In the genomic region with DNA sequence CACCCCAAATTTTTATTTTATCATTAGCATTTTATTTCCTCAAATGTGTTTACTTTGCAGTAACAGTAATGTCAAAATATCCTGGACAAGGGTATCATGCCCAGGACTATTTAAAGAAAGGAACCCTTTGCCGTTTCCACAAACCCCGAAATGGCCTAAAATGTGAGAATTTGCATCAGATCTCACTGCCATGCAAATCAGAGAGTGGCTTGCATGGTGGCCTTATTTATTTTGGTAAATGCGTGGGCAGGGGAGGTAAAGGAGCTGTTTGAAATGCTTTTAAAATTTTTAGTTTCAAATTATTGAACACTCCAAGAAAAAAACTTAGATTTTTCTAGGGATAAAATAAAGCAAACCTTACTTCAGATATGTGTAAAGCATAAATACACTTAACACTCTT, we compare ENCODE assay signal across 29 cellular contexts. TPM values are rescaled to one million over a fixed set of nuclear protein-coding genes. Genes with fewer than 3 reads are reported as not detected.
DNase-seq lines count a peak whose midpoint lies in the region; ATAC-seq and TF ChIP-seq lines count a peak whose summit lies in the region.
"Had no signal": no experiment of that assay in that cellular context is flagged by ENCODE, and none has a peak within 500 bp of the region (broad histone marks: within the 10 kb centered on the region; RNA-seq: fewer than 3 reads in every experiment).

No MANE protein-coding gene starts in this region.

- no peaks in the 10 kb centered on the region for H3K36me3 ChIP-seq in ascending aorta
- no peaks in the 10 kb centered on the region for H3K36me3 ChIP-seq in effector memory CD4-positive, alpha-beta T cell (ENCODE audit: control insufficient read depth, insufficient read depth, low read length)
- H3K36me3 ChIP-seq: gastrocnemius medialis had no signal

- intact Hi-C loops in ascending aorta (cut with DNase I) (loop anchor here (2.0 to 10.0 kb wide), 4 partner anchors 270 to 519 kb away; a partner anchor contains a TSS), CD14-positive monocyte (cut with micrococcal nuclease) (no loop called here)

- no peak overlapping the region for H3K4me3 Mint-ChIP-seq in CD14-positive monocyte
- H3K4me3 Mint-ChIP-seq: activated CD4-positive, alpha-beta T cell treated with anti-CD3 and anti-CD28 coated beads, Interleukin-2, amount 10 ng/mL, durations not matched to agents 7 days and 5 days; activated T-cell treated with anti-CD3 and anti-CD28 coated beads, Interleukin-2, amount 50 U/mL, for 24 hours; B cell; HFFc6; natural killer cell treated with Interleukin-12 subunit alpha and Interleukin-12 subunit beta and Interleukin-15 and Interleukin-18, amount 100 ng/mL, for 72 hours had no signal

- H3K4me1 Mint-ChIP-seq in CD14-positive monocyte, result peaks cover under 1% of the 10 kb centered on the region

- no peaks in the 10 kb centered on the region for H3K9me3 ChIP-seq in ascending aorta
- no peaks in the 10 kb centered on the region for H3K9me3 ChIP-seq in effector memory CD4-positive, alpha-beta T cell (ENCODE audit: control insufficient read depth, low read length)
- H3K9me3 ChIP-seq: gastrocnemius medialis, mucosa of descending colon had no signal

- H3K4me1 ChIP-seq in ascending aorta, result peaks cover 13 to 45% of the 10 kb centered on the region in 2 donors
- H3K4me1 ChIP-seq in effector memory CD4-positive, alpha-beta T cell (ENCODE audit: control insufficient read depth, insufficient read depth, low read length, poor library complexity, severe bottlenecking), result no peaks in the 10 kb centered on the region
- H3K4me1 ChIP-seq: gastrocnemius medialis had no signal

- peaks cover 0 to 7% (median 0%) of the 10 kb centered on the region in 7 donors for H3K9me3 Mint-ChIP-seq in CD14-positive monocyte
- H3K9me3 Mint-ChIP-seq: activated T-cell treated with anti-CD3 and anti-CD28 coated beads, Interleukin-2, amount 50 U/mL, for 24 hours; HFFc6 had no signal

- DNase-seq in GM13977 (ENCODE audit: low spot score), result peak; percentile 15
- DNase-seq in GM20000 (ENCODE audit: low spot score), result peak; percentile 19
- DNase-seq in ascending aorta (ENCODE audit: low spot score in 2 of 2), result no peak
- DNase-seq in effector memory CD4-positive, alpha-beta T cell, result no peak
- no peak for DNase-seq in CD14-positive monocyte (ENCODE audit: low spot score)
- no peak for DNase-seq in effector CD8-positive, alpha-beta T cell (lab: John Stamatoyannopoulos, UW)
- DNase-seq in NCI-H2107 (lab: John Stamatoyannopoulos, UW), result no peak
- DNase-seq: activated CD4-positive, alpha-beta T cell treated with anti-CD3 and anti-CD28 coated beads, Interleukin-2, amount 10 ng/mL, durations not matched to agents 7 days and 5 days; activated gamma-delta T cell treated with Interleukin-2 at 50 U/mL for 16 hours; activated T-cell treated with anti-CD3 and anti-CD28 coated beads, Interleukin-2, amount 50 U/mL, for 24 hours; dermis blood vessel endothelial cell; DMS153; gastrocnemius medialis; GOT3; HFFc6; KBM-7; MM.1S; mucosa of descending colon; NCI-H1436; NK-92 treated with Interleukin-12 subunit alpha and Interleukin-12 subunit beta, amount 100 ng/mL, for 24 hours; SIG-M5; stimulated activated naive CD4-positive, alpha-beta T cell treated with Interleukin-2 at 50 U/mL for 16 hours; SW 1271; T1000 had no signal

- no peak overlapping the region for H3K4me3 ChIP-seq in ascending aorta
- H3K4me3 ChIP-seq in effector memory CD4-positive, alpha-beta T cell (ENCODE audit: insufficient read depth, low read depth, low read length, poor library complexity, severe bottlenecking), result no peak overlapping the region
- H3K4me3 ChIP-seq: gastrocnemius medialis, lung, mucosa of descending colon had no signal

- H3K27ac ChIP-seq in ascending aorta, result peak overlapping the region; percentile 78 to 84
- H3K27ac ChIP-seq in effector memory CD4-positive, alpha-beta T cell (ENCODE audit: insufficient read depth, low read length, poor library complexity, severe bottlenecking), result no peak overlapping the region
- H3K27ac ChIP-seq: gastrocnemius medialis had no signal

- H3K27ac Mint-ChIP-seq in CD14-positive monocyte, result no peak overlapping the region
- H3K27ac Mint-ChIP-seq: activated CD4-positive, alpha-beta T cell treated with anti-CD3 and anti-CD28 coated beads, Interleukin-2, amount 10 ng/mL, durations not matched to agents 7 days and 5 days; activated T-cell treated with anti-CD3 and anti-CD28 coated beads, Interleukin-2, amount 50 U/mL, for 24 hours; B cell; HFFc6; natural killer cell treated with Interleukin-12 subunit alpha and Interleukin-12 subunit beta and Interleukin-15 and Interleukin-18, amount 100 ng/mL, for 72 hours had no signal

- TF ChIP-seq CTCF in GM13977 (IDR thresholded peaks at IDR 0.05; ENCODE audit: extremely low read depth, insufficient read depth, missing control alignments) (no peak), GM20000 (IDR thresholded peaks at IDR 0.05; ENCODE audit: extremely low read depth, missing control alignments) (no peak), ascending aorta (IDR thresholded peaks at IDR 0.05) (no peak), CD14-positive monocyte (IDR thresholded peaks at IDR 0.05) (no peak)

- no peaks in the 10 kb centered on the region for H3K27me3 ChIP-seq in ascending aorta
- H3K27me3 ChIP-seq in effector memory CD4-positive, alpha-beta T cell (replicated peaks; ENCODE audit: control insufficient read depth, insufficient read depth, low read length, poor library complexity, severe bottlenecking), result no peaks in the 10 kb centered on the region
- H3K27me3 ChIP-seq: gastrocnemius medialis had no signal

- in situ Hi-C loops in GM13977 (cut with MboI; ENCODE audit: low pct_unique_long_range_greater_than_20kb, low sequenced_read_pairs, unreplicated experiment), result loop anchor here (25.0 kb wide), 1 partner anchor 694 kb away; no protein-coding TSS in a partner anchor

- peak; percentile 66 for ATAC-seq in HG02885 (IDR thresholded peaks at IDR 0.05; ENCODE audit: poor library complexity, unreplicated experiment)
- ATAC-seq: gastrocnemius medialis; mucosa of descending colon; natural killer cell treated with Interleukin-12 subunit alpha and Interleukin-12 subunit beta and Interleukin-15 and Interleukin-18, amount 100 ng/mL, for 72 hours; Panc1 had no signal

- H3K27me3 Mint-ChIP-seq in CD14-positive monocyte (ENCODE audit: low read depth in 3 of 3), result peaks cover 0 to 1% (median 0%) of the 10 kb centered on the region in 3 donors

- no peaks in the 10 kb centered on the region for H3K36me3 Mint-ChIP-seq in CD14-positive monocyte
- H3K36me3 Mint-ChIP-seq: natural killer cell treated with Interleukin-12 subunit alpha and Interleukin-12 subunit beta and Interleukin-15 and Interleukin-18, amount 100 ng/mL, for 72 hours had no signal

RNA-seq across cellular contexts. Expression of a gene that starts 43.8 kb away (rescaled TPM):
- 24.8 TPM for total RNA-seq in ascending aorta
- polyA plus RNA-seq in CD14-positive monocyte, result under 1 TPM; 0.08 to 0.51 TPM

RNA-seq across cellular contexts. Expression of a gene that starts 43.9 kb away (rescaled TPM):
- 0.96 TPM for total RNA-seq in ascending aorta
- polyA plus RNA-seq in CD14-positive monocyte, result 1 to 10 TPM; 5.2 to 6.9 TPM

Comparison
In these comparisons a context has a peak if more than half of its experiments do, and no peak if none do; other contexts are left out.
1. DNase-seq: peak in GM13977 (single experiment) and GM20000 (single experiment); none in ascending aorta (0 of 2), effector memory CD4-positive, alpha-beta T cell (0 of 3), CD14-positive monocyte (single experiment), effector CD8-positive, alpha-beta T cell (single experiment) and NCI-H2107 (single experiment).